In the genomic region with DNA sequence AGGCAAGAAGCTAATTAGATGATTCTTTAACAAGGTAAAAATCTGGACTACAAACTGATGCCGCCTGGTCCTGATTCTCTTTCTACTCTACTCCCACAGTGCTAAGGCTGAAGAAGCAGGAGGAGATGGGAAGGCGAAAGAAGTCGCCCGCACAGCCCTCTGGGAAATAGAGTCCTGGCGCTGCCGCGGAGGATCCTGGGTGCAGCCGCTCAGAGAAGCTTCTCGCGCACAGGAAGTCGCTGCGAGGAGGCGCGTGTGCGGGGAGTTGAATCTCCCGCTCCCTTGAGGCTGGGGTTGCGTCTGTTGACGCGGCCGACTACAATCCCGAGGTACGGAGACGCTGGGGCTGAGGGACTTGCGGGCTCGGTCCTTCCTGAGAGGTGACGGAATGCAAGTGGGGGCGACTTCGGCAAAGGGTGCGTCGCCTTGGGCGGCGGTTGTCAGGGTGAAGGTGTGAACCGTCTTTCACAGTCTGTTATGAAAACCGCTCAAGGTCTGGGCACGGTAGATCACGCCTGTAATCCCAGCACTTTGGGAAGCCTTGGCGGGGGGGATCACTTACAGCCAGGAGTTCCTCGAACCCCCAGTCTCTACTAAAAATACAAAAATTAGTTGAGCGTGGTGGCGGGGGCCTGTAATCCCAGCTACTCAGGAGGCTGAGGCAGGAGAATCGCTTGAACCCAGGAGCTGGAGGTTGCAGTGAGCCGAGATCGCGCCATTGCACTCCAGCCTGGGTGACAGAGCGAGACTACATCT, we compare ENCODE assay signal across 8 cellular contexts. TPM values are rescaled to one million over a fixed set of nuclear protein-coding genes. Genes with fewer than 3 reads are reported as not detected.
DNase-seq lines count a peak whose midpoint lies in the region; ATAC-seq and TF ChIP-seq lines count a peak whose summit lies in the region.

Gene ZNF473, plus strand, starts transcription at position 212 of the 756 bp plus-strand sequence. CDS start 5,078 bp downstream, outside the sequence.

- no peaks in the 10 kb centered on the region for H3K9me3 Mint-ChIP-seq in T-cell

- peak within 1 kb of the TSS; percentile 99 to 100 for H3K27ac Mint-ChIP-seq in T-cell

- H3K4me3 ChIP-seq in NB4 (ENCODE audit: low read depth, low read length) (peak within 1 kb of the TSS; percentile 91), adrenal gland (peak within 1 kb of the TSS; percentile 61 to 90 (median 74)), right cardiac atrium (ENCODE audit: low read length) (peak within 1 kb of the TSS; percentile 83)

- H3K36me3 ChIP-seq in adrenal gland (replicated peaks in 1 of 2): no peaks in the 10 kb centered on the region

- H3K4me1 ChIP-seq in adrenal gland (replicated peaks in 1 of 2) (peaks cover 30 to 32% of the 10 kb centered on the region in 2 donors), right cardiac atrium (ENCODE audit: control insufficient read depth, insufficient read depth, low read length) (peaks cover 6% of the 10 kb centered on the region)

- no peaks in the 10 kb centered on the region for H3K27me3 Mint-ChIP-seq in T-cell

- H3K9me3 ChIP-seq in adrenal gland (replicated peaks in 1 of 3) (no peaks in the 10 kb centered on the region), right cardiac atrium (ENCODE audit: control insufficient read depth, low read length) (no peaks in the 10 kb centered on the region)

- peaks cover 3% of the 10 kb centered on the region for H3K36me3 Mint-ChIP-seq in T-cell

- peak within 1 kb of the TSS; percentile 87 to 93 (median 92) for H3K4me3 Mint-ChIP-seq in T-cell

- DNase-seq in GM10266 (ENCODE audit: extremely low spot score) (peak; percentile 79), HEK293T (ENCODE audit: extremely low spot score) (peak; percentile 85), NB4 (ENCODE audit: low read depth) (peak; percentile 94), T-cell (peak; percentile 82 to 95 (median 92)), adrenal gland (peak; percentile 90 to 98 (median 96)), right cardiac atrium (peak; percentile 95 to 98 (median 97)), renal cortical epithelial cell (ENCODE audit: low read depth) (no peak), NAMALWA (ENCODE audit: low spot score) (no peak)

- intact Hi-C loops in adrenal gland (cut with DNase I): no loop called here
- intact Hi-C loops in right cardiac atrium (cut with DNase I): no loop called here

- WGBS in adrenal gland, 4 donors: 10 to 24% (median 14%) methylated on average over 19 to 45 of the region's 45 CpGs
- 8% methylated on average over 45 of the region's 45 CpGs for WGBS in right cardiac atrium

- CTCF ChIA-PET in HEK293T (lab: Yijun Ruan, JAX): no interaction called here
- CTCF ChIA-PET in T-cell (lab: Charles Lee): interaction anchor here in 1 of 2 donors (0.9 kb wide), 1 partner anchor 110 kb away, joined by 3 read pairs; no protein-coding TSS in a partner anchor

- TF ChIP-seq CTCF in GM10266 (IDR thresholded peaks at IDR 0.05; ENCODE audit: control insufficient read depth, insufficient read depth, low read depth, missing control alignments) (no peak), NB4 (IDR thresholded peaks at IDR 0.05; ENCODE audit: low read depth, low read length) (no peak), adrenal gland (IDR thresholded peaks at IDR 0.05) (no peak)

- H3K27ac ChIP-seq in adrenal gland: peak within 1 kb of the TSS; percentile 80 to 91 (median 86)
- peak within 1 kb of the TSS; percentile 73 for H3K27ac ChIP-seq in right cardiac atrium (ENCODE audit: low read length)

- ATAC-seq in T-cell (replicated peaks in 1 of 4) (peak; percentile 80 to 81 (median 80)), right cardiac atrium (peak; percentile 93 to 94)

- POLR2A ChIA-PET in HEK293T (lab: Yijun Ruan, JAX): interaction anchor here (0.6 to 0.7 kb wide), 4 partner anchors 15 to 24 kb away, joined by 3 to 5 read pairs (median 4); no protein-coding TSS in a partner anchor
- POLR2A ChIA-PET in T-cell (lab: Charles Lee): no interaction called here

- H3K4me1 Mint-ChIP-seq in T-cell: peaks cover 35 to 57% (median 54%) of the 10 kb centered on the region in 3 donors

- peak; percentile 79 for TF ChIP-seq POLR2A in NB4 (IDR thresholded peaks at IDR 0.05; ENCODE audit: extremely low read depth, insufficient read length)
- peak in 1 of 2 donors; percentile 57 for TF ChIP-seq POLR2A in adrenal gland (IDR thresholded peaks at IDR 0.05)

- H3K27me3 ChIP-seq in adrenal gland (no peaks in the 10 kb centered on the region), right cardiac atrium (ENCODE audit: control insufficient read depth, insufficient read depth) (no peaks in the 10 kb centered on the region)

TF ChIP-seq in HEK293T, 16 proteins besides CTCF, POLR2A, EP300 and RAD21:
- peak; percentile 63; the same call in 1 of the 2 replicates for TF ChIP-seq FOXK2 (IDR thresholded peaks at IDR 0.05)
- peak; percentile 100 for TF ChIP-seq L3MBTL2 (conservative IDR thresholded peaks at IDR 0.05)
- 0 out of 2 replicates have a peak, but pooled peaks have one; percentile 72 for TF ChIP-seq HDGF (IDR thresholded peaks at IDR 0.05; ENCODE audit: borderline replicate concordance)
- TF ChIP-seq, protein P1, sequence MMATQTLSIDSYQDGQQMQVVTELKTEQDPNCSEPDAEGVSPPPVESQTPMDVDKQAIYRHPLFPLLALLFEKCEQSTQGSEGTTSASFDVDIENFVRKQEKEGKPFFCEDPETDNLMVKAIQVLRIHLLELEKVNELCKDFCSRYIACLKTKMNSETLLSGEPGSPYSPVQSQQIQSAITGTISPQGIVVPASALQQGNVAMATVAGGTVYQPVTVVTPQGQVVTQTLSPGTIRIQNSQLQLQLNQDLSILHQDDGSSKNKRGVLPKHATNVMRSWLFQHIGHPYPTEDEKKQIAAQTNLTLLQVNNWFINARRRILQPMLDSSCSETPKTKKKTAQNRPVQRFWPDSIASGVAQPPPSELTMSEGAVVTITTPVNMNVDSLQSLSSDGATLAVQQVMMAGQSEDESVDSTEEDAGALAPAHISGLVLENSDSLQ (IDR thresholded peaks at IDR 0.05): no peak
- TF ChIP-seq TARDBP (IDR thresholded peaks at IDR 0.05): no peak
- peak; percentile 75 for TF ChIP-seq SUZ12 (IDR thresholded peaks at IDR 0.05)

RNA-seq across cellular contexts. Expression of gene ZNF473, which starts in this region (rescaled TPM):
- total RNA-seq in T-cell (10 to 100 TPM in 3 of 5 donors, 1 to 10 TPM in 2; 6.0 to 13.9 (median 10.4) TPM), adrenal gland (10 to 100 TPM in 1 of 8 donors, 1 to 10 TPM in 7; 6.0 to 10.3 (median 9.1) TPM), right cardiac atrium (1 to 10 TPM; 3.9 to 5.5 (median 5.1) TPM), renal cortical epithelial cell (9.0 and 16.1 TPM in 2 replicates)
- polyA plus RNA-seq in adrenal gland (10 to 100 TPM in 1 of 3 donors, 1 to 10 TPM in 2; 2.7 to 13.2 (median 3.0) TPM), right cardiac atrium (2.1 TPM)

Comparison
In these comparisons a context has a peak if more than half of its experiments do, and no peak if none do; other contexts are left out.
1. DNase-seq: peak in GM10266 (single experiment), HEK293T (single experiment), NB4 (single experiment), T-cell (34 of 34), adrenal gland (7 of 7) and right cardiac atrium (3 of 3); none in renal cortical epithelial cell (single experiment) and NAMALWA (single experiment).
2. Peak in every context shown above with its lines, with median percentiles within 50 percentile points of each other: H3K4me3 ChIP-seq.